Comparison of ENCODE assay signal across 8 cellular contexts in the genomic region with DNA sequence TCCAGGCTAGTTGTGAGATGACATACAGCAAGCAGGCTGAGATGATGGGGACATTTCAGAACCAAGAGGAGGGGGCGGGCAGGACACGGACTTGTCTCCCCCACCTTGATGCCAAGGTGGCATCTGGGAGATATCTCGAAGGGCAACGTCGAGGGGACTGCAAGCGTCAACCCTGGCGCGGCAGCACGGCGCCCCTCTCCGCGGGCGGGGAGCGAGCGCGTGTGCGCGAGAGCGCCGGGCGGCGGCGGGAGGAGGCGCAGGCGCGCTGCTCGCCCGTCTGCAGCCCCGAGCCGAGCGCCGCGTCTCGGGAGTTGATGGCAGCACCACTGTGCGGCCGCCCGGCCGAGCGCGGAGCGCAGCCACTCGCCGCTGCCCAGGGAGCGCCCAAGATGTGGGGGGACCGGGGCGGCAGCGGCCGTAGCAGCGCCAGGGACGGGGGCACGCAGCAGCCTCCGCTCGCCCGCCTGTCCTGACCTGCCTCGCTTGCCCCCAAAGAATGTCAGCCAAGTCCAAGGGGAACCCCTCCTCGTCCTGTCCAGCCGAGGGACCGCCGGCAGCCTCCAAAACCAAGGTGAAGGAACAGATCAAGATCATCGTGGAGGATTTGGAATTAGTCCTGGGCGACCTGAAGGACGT. TPM values are rescaled to one million over a fixed set of nuclear protein-coding genes. Genes with fewer than 3 reads are reported as not detected.
DNase-seq lines count a peak whose midpoint lies in the region; ATAC-seq, FAIRE-seq and TF ChIP-seq lines count a peak whose summit lies in the region.

A gene (plus strand): TSS at position 310 of the 636 bp plus-strand sequence.

- TF ChIP-seq CTCF in A673 (conservative IDR thresholded peaks at IDR 0.05; ENCODE audit: low read depth, low read length), result no peak; the same call in 1 of the 2 replicates
- TF ChIP-seq CTCF in GM12864 (IDR thresholded peaks at IDR 0.05; ENCODE audit: low read depth, low read length, missing control alignments), result peak; percentile 9
- peak; percentile 32 for TF ChIP-seq CTCF in psoas muscle (IDR thresholded peaks at IDR 0.05)

- H3K27ac ChIP-seq in A673 (ENCODE audit: low read depth, low read length, poor library complexity, severe bottlenecking), result no peak within 1 kb of the TSS
- peak within 1 kb of the TSS; percentile 74 for H3K27ac ChIP-seq in psoas muscle

- H3K9me3 ChIP-seq in A673 (ENCODE audit: low read depth, low read length, poor library complexity, severe bottlenecking) (no peaks in the 10 kb centered on the region), psoas muscle (no peaks in the 10 kb centered on the region)

- H3K27me3 ChIP-seq in A673 (replicated peaks; ENCODE audit: insufficient read depth, low read depth, low read length, poor library complexity), result peaks cover 53% of the 10 kb centered on the region
- no peaks in the 10 kb centered on the region for H3K27me3 ChIP-seq in psoas muscle (ENCODE audit: insufficient read depth in 3 of 3, low read length in 2 of 3)

- BruUV-seq in A673 (replicated peaks; lab: Mats Ljungman, UMichigan), result no TSS peak

- intact Hi-C loops in A673 (cut with micrococcal nuclease; ENCODE audit: unreplicated experiment), result no loop called here
- intact Hi-C loops in psoas muscle (cut with DNase I), result loop anchor here (10.0 kb wide), 2 partner anchors 409 to 519 kb away; no protein-coding TSS in a partner anchor

- H3K36me3 ChIP-seq in A673 (ENCODE audit: insufficient read depth, low read length, poor library complexity, severe bottlenecking), result no peaks in the 10 kb centered on the region
- H3K36me3 ChIP-seq in psoas muscle (ENCODE audit: insufficient read depth in 1 of 2, low read depth in 1 of 2), result no peaks in the 10 kb centered on the region

- peak; percentile 65 for DNase-seq in A673 (ENCODE audit: low spot score)
- DNase-seq in GM12864 (ENCODE audit: low read depth), result no peak
- DNase-seq in NCI-H460 (ENCODE audit: extremely low read depth, low read depth), result peak; percentile 49
- DNase-seq in astrocyte of the hippocampus (ENCODE audit: low read depth, low spot score), result peak; percentile 94
- DNase-seq in hypothalamus (lab: John Stamatoyannopoulos, UW), result peak in 34 of 51 donors; percentile 5 to 70 (median 36)
- DNase-seq in psoas muscle, result peak; percentile 69 to 77
- no peak for DNase-seq in RCC 7860 (ENCODE audit: low spot score)

- H3K4me3 ChIP-seq in A673 (ENCODE audit: low read depth, low read length, poor library complexity, severe bottlenecking) (peak within 1 kb of the TSS; percentile 42), GM12864 (ENCODE audit: low read depth, low read length) (peak within 1 kb of the TSS; percentile 23), psoas muscle (peak within 1 kb of the TSS; percentile 76)

- CTCF ChIA-PET in A673 (lab: Charles Lee), result no interaction called here

- H3K4me1 ChIP-seq in A673 (ENCODE audit: insufficient read depth, low read length, poor library complexity, severe bottlenecking) (peaks cover 8% of the 10 kb centered on the region), psoas muscle (peaks cover 20% of the 10 kb centered on the region)

- no peak for FAIRE-seq in RCC 7860 (lab: Jason Lieb, UNC)

- peak; percentile 81 for ATAC-seq in HG02763 (IDR thresholded peaks at IDR 0.05; ENCODE audit: unreplicated experiment)
- ATAC-seq in psoas muscle, result peak; percentile 86 to 91 (median 88)

- 0 to 2% (median 1%) methylated on average over 27 to 62 of the region's 62 CpGs for WGBS in psoas muscle, 3 donors

- POLR2A ChIA-PET in A673 (lab: Charles Lee; ENCODE audit: low non-redundant PET), result no interaction called here

RNA-seq across cellular contexts. Expression of the gene that starts here (rescaled TPM):
- total RNA-seq in A673 (2021) (not detected in 2 replicates), psoas muscle (10 to 100 TPM in 1 of 4 donors, 1 to 10 TPM in 3; 1.8 to 12.1 (median 4.4) TPM)
- total RNA-seq in NCI-H460 (2014; rRNA removed; shearing (Covaris generic)), result 1.1 and 1.4 TPM in 2 replicates
- 0.48 and 1.8 TPM in 2 replicates for polyA plus RNA-seq in NCI-H460 (2014; cell fraction: nucleus; rRNA removed)
- 1 to 10 TPM; 1.3 to 3.3 (median 2.5) TPM for polyA plus RNA-seq in psoas muscle

Comparison
In these comparisons a context has a peak if more than half of its experiments do, and no peak if none do; other contexts are left out.
1. Peak in DNase-seq and H3K4me3 ChIP-seq in A673; RNA of the gene not detected or under 1 TPM.
2. DNase-seq: peak in NCI-H460 (single experiment), astrocyte of the hippocampus (single experiment), hypothalamus (34 of 51) and psoas muscle (2 of 2); none in GM12864 (single experiment) and RCC 7860 (single experiment).
3. H3K4me3 ChIP-seq: peak in every context shown above with its lines; median percentile 76 in psoas muscle; 42 in A673; 23 in GM12864.